Comparison of ENCODE assay signal across 1 cellular context in the genomic region with DNA sequence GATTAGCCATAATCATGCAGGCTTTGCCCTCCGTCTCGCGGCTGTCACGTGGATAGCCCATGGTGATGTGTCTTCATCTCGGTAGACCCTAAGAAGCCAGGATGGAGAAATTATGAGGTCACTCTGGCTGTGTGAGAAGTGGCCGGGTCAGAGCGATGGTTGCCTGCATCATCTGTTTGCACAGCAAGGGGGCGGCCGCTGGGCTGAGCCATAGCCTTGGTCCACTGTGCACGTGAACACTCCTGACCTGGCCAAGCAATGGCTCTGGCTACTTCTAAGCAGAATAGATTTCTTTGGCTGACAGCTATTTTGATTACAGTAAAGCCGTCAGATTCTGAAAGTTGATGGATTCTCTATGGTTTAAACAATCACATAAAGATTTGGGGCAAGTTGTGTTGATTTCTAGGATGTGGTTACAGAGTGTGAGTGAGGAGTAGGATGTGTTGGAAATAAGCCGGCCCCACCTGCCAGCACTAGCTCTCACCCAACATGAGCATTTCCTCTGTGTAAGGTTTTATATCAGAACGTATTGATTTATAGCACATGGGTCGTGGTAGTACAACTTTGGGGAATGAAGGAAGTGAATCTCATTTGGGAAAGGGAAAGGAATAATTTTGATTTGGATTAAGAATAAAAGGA.
TF ChIP-seq lines count a peak whose summit lies in the region.

No MANE protein-coding gene starts in this region.

TF ChIP-seq in HCT116, 20 proteins besides CTCF, POLR2A, EP300 and RAD21 (continued from another document):
- TF ChIP-seq TCF7L2 (IDR thresholded peaks at IDR 0.05; ENCODE audit: borderline replicate concordance, extremely low read depth, insufficient read depth, insufficient read length): no peak
- no peak for TF ChIP-seq ZNF274 (IDR thresholded peaks at IDR 0.05; ENCODE audit: low read depth, low read length)
- TF ChIP-seq, protein P1, sequence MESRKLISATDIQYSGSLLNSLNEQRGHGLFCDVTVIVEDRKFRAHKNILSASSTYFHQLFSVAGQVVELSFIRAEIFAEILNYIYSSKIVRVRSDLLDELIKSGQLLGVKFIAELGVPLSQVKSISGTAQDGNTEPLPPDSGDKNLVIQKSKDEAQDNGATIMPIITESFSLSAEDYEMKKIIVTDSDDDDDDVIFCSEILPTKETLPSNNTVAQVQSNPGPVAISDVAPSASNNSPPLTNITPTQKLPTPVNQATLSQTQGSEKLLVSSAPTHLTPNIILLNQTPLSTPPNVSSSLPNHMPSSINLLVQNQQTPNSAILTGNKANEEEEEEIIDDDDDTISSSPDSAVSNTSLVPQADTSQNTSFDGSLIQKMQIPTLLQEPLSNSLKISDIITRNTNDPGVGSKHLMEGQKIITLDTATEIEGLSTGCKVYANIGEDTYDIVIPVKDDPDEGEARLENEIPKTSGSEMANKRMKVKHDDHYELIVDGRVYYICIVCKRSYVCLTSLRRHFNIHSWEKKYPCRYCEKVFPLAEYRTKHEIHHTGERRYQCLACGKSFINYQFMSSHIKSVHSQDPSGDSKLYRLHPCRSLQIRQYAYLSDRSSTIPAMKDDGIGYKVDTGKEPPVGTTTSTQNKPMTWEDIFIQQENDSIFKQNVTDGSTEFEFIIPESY (IDR thresholded peaks at IDR 0.05; ENCODE audit: extremely low read depth, insufficient replicate concordance, low read length): no peak
- no peak for TF ChIP-seq EGR1 (IDR thresholded peaks at IDR 0.05; ENCODE audit: low read depth)
- TF ChIP-seq ELF1 (IDR thresholded peaks at IDR 0.05; ENCODE audit: borderline replicate concordance, low read depth): no peak
- TF ChIP-seq ATF3 (IDR thresholded peaks at IDR 0.05): no peak
- TF ChIP-seq CEBPB (IDR thresholded peaks at IDR 0.05; ENCODE audit: low read depth): no peak
- TF ChIP-seq JUND (IDR thresholded peaks at IDR 0.05): no peak
- no peak for TF ChIP-seq ZFX (IDR thresholded peaks at IDR 0.05)
- TF ChIP-seq SP1 (IDR thresholded peaks at IDR 0.05; ENCODE audit: low read depth): no peak
- no peak for TF ChIP-seq EZH2phosphoT487 (IDR thresholded peaks at IDR 0.05; ENCODE audit: borderline replicate concordance)
- no peak for TF ChIP-seq YY1 (IDR thresholded peaks at IDR 0.05; ENCODE audit: extremely low read depth, insufficient replicate concordance, low read depth, low read length)
- TF ChIP-seq, protein P2, sequence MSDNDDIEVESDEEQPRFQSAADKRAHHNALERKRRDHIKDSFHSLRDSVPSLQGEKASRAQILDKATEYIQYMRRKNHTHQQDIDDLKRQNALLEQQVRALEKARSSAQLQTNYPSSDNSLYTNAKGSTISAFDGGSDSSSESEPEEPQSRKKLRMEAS (IDR thresholded peaks at IDR 0.05): no peak
- no peak for TF ChIP-seq FOSL1 (IDR thresholded peaks at IDR 0.05; ENCODE audit: low read depth)
- TF ChIP-seq POLR2AphosphoS5 (IDR thresholded peaks at IDR 0.05; ENCODE audit: low read depth, low read length): no peak
- TF ChIP-seq SRF (IDR thresholded peaks at IDR 0.05; ENCODE audit: low read depth): no peak
- TF ChIP-seq SIN3A (IDR thresholded peaks at IDR 0.05; ENCODE audit: low read depth): no peak
